ENCODE assay signal across 12 cellular contexts in genomic region chr2:46134531-46135229, GRCh38.
A peak's percentile ranks its signal among the peaks of the same experiment; 100 is the strongest.
DNase-seq lines count a peak whose midpoint lies in the region; FAIRE-seq and TF ChIP-seq lines count a peak whose summit lies in the region.
"Had no signal": no experiment of that assay in that cellular context is flagged by ENCODE, and none has a peak within 500 bp of the region (broad histone marks: within the 10 kb centered on the region; RNA-seq: fewer than 3 reads in every experiment).

No MANE protein-coding gene starts in this region.

- H3K27ac ChIP-seq in keratinocyte (ENCODE audit: control insufficient read depth, insufficient read depth, low read length) (peak overlapping the region; percentile 65), testis (peak overlapping the region; percentile 37 to 70)
- no peak overlapping the region for H3K27ac ChIP-seq in effector memory CD4-positive, alpha-beta T cell (ENCODE audit: insufficient read depth, low read length, poor library complexity, severe bottlenecking)

- DNase-seq in NCI-H1694 (lab: John Stamatoyannopoulos, UW) = peak; percentile 77
- peak; percentile 69 for DNase-seq in MCF 10A (ENCODE audit: unreplicated experiment)
- DNase-seq in keratinocyte (ENCODE audit: low read depth, low spot score) = peak; percentile 36
- DNase-seq in testis = peak; percentile 69
- DNase-seq in effector memory CD4-positive, alpha-beta T cell = no peak
- no peak for DNase-seq in middle frontal gyrus (ENCODE audit: extremely low spot score, low spot score)
- DNase-seq in NCI-H226 = no peak
- no peak for DNase-seq in T-helper 1 cell
- DNase-seq: activated T-cell treated with anti-CD3 and anti-CD28 coated beads for 4 hours; NCI-H510A; stimulated activated CD4-positive, alpha-beta T cell treated with anti-CD3 and anti-CD28 coated beads, Interleukin-15, amount 100 ng/mL, for 24 hours had no signal

- no peaks in the 10 kb centered on the region for H3K9me3 ChIP-seq in keratinocyte (ENCODE audit: control insufficient read depth, low read depth, low read length)
- H3K9me3 ChIP-seq in testis = no peaks in the 10 kb centered on the region
- H3K9me3 ChIP-seq in effector memory CD4-positive, alpha-beta T cell (ENCODE audit: control insufficient read depth, low read length) = no peaks in the 10 kb centered on the region

- dilution Hi-C loops in keratinocyte (cut with MboI; ENCODE audit: extremely low pct_ligation_motif_present, low sequenced_read_pairs) = no loop called here

- peak; percentile 89 for FAIRE-seq in keratinocyte (lab: Jason Lieb, UNC)

- POLR2A ChIA-PET in MCF 10A (lab: Yijun Ruan, JAX) = interaction anchor here (0.6 to 2.1 kb wide), 11 partner anchors 12 to 202 kb away, joined by 3 to 9 read pairs (median 4); no protein-coding TSS in a partner anchor

- TF ChIP-seq POLR2A in testis (IDR thresholded peaks at IDR 0.05) = no peak

- H3K9ac ChIP-seq in keratinocyte (ENCODE audit: control insufficient read depth, extremely low read depth, insufficient read depth, low read length) = peak overlapping the region; percentile 35

- H3K4me1 Mint-ChIP-seq in MCF 10A (ENCODE audit: insufficient read depth, unreplicated experiment) = peaks cover 25% of the 10 kb centered on the region

- H3K36me3 ChIP-seq in keratinocyte (ENCODE audit: control insufficient read depth in 2 of 2, extremely low read depth in 1 of 2, insufficient read depth in 2 of 2, low read length in 2 of 2) = no peaks in the 10 kb centered on the region
- H3K36me3 ChIP-seq in testis (ENCODE audit: low read depth, missing control alignments) = no peaks in the 10 kb centered on the region
- H3K36me3 ChIP-seq in effector memory CD4-positive, alpha-beta T cell (ENCODE audit: control insufficient read depth, insufficient read depth, low read length) = no peaks in the 10 kb centered on the region

- TF ChIP-seq CTCF in MCF 10A (IDR thresholded peaks at IDR 0.05; ENCODE audit: unreplicated experiment) (no peak), keratinocyte (optimal IDR thresholded peaks at IDR 0.05 in 1 of 3, IDR thresholded peaks at IDR 0.05 in 1 of 3, conservative IDR thresholded peaks at IDR 0.05 in 1 of 3; ENCODE audit: extremely low read depth in 1 of 3, insufficient read depth in 2 of 3, low read length in 3 of 3) (no peak), testis (IDR thresholded peaks at IDR 0.05) (no peak)

- no TSS peak for BruUV-seq in MCF 10A (replicated peaks; lab: Mats Ljungman, UMichigan)

- no peaks in the 10 kb centered on the region for H4K20me1 ChIP-seq in keratinocyte (ENCODE audit: control insufficient read depth, extremely low read depth, insufficient read depth, low read length)

- no peaks in the 10 kb centered on the region for H3K27me3 ChIP-seq in keratinocyte (ENCODE audit: control insufficient read depth, extremely low read depth, insufficient read depth, low read length)
- H3K27me3 ChIP-seq in testis = no peaks in the 10 kb centered on the region
- no peaks in the 10 kb centered on the region for H3K27me3 ChIP-seq in effector memory CD4-positive, alpha-beta T cell (replicated peaks; ENCODE audit: control insufficient read depth, insufficient read depth, low read length, poor library complexity, severe bottlenecking)

- peak overlapping the region; percentile 75 for H3K27ac Mint-ChIP-seq in MCF 10A (ENCODE audit: low read depth, unreplicated experiment)
- H3K27ac Mint-ChIP-seq: stimulated activated naive CD8-positive, alpha-beta T cell treated with anti-CD3 and anti-CD28 coated beads, Interleukin-15, Interleukin-2, amounts not matched to agents 100 ng/mL and 50 ng/mL, for 24 hours had no signal

- H3K4me1 ChIP-seq in keratinocyte (ENCODE audit: control insufficient read depth, extremely low read depth, insufficient read depth, low read length) = peaks cover 18% of the 10 kb centered on the region
- peaks cover 29% of the 10 kb centered on the region for H3K4me1 ChIP-seq in testis
- H3K4me1 ChIP-seq in effector memory CD4-positive, alpha-beta T cell (ENCODE audit: control insufficient read depth, insufficient read depth, low read length, poor library complexity, severe bottlenecking) = no peaks in the 10 kb centered on the region

- no peaks in the 10 kb centered on the region for H3K9me3 Mint-ChIP-seq in MCF 10A (ENCODE audit: unreplicated experiment)
- H3K9me3 Mint-ChIP-seq: stimulated activated naive CD8-positive, alpha-beta T cell treated with anti-CD3 and anti-CD28 coated beads, Interleukin-15, Interleukin-2, amounts not matched to agents 100 ng/mL and 50 ng/mL, for 24 hours had no signal

- H3K4me3 ChIP-seq in keratinocyte (ENCODE audit: control insufficient read depth in 2 of 3, extremely low read depth in 1 of 3, insufficient read depth in 2 of 3, low read depth in 1 of 3, low read length in 3 of 3) (peak overlapping the region in 2 of 3 experiments; percentile 11 to 21), testis (no peak overlapping the region)
- no peak overlapping the region for H3K4me3 ChIP-seq in effector memory CD4-positive, alpha-beta T cell (ENCODE audit: insufficient read depth, low read depth, low read length, poor library complexity, severe bottlenecking)

- H3K36me3 Mint-ChIP-seq in MCF 10A (ENCODE audit: insufficient read depth, unreplicated experiment) = no peaks in the 10 kb centered on the region

- CTCF ChIA-PET in MCF 10A (lab: Yijun Ruan, JAX) = interaction anchor here (0.9 to 1.9 kb wide), 3 partner anchors 15 to 72 kb away, joined by 3 to 8 read pairs (median 3); no protein-coding TSS in a partner anchor

- peak overlapping the region; percentile 80 for H3K4me2 ChIP-seq in keratinocyte (ENCODE audit: control insufficient read depth, extremely low read depth, insufficient read depth, low read depth, low read length)

- H3K27me3 Mint-ChIP-seq in MCF 10A (ENCODE audit: insufficient read depth, unreplicated experiment) = no peaks in the 10 kb centered on the region
- H3K27me3 Mint-ChIP-seq: stimulated activated naive CD8-positive, alpha-beta T cell treated with anti-CD3 and anti-CD28 coated beads, Interleukin-15, Interleukin-2, amounts not matched to agents 100 ng/mL and 50 ng/mL, for 24 hours had no signal

- intact Hi-C loops in MCF 10A (cut with micrococcal nuclease) (no loop called here), testis (cut with DNase I; ENCODE audit: low total_unique reads) (no loop called here)

- H3K9me1 ChIP-seq in keratinocyte (ENCODE audit: control insufficient read depth, extremely low read depth, insufficient read depth, low read length) = no peaks in the 10 kb centered on the region

- no peaks in the 10 kb centered on the region for H3K79me2 ChIP-seq in keratinocyte (ENCODE audit: control insufficient read depth, insufficient read depth, low read length)

- peak overlapping the region; percentile 87 for H2AFZ ChIP-seq in keratinocyte (ENCODE audit: control insufficient read depth, low read length)

- WGBS in testis, 2 donors = 39 to 51% methylated on average over 8 of the region's 8 CpGs

- peak overlapping the region; percentile 46 for H3K4me3 Mint-ChIP-seq in MCF 10A (ENCODE audit: unreplicated experiment)
- H3K4me3 Mint-ChIP-seq: stimulated activated naive CD8-positive, alpha-beta T cell treated with anti-CD3 and anti-CD28 coated beads, Interleukin-15, Interleukin-2, amounts not matched to agents 100 ng/mL and 50 ng/mL, for 24 hours had no signal

Comparison
In these comparisons a context has a peak if more than half of its experiments do, and no peak if none do; other contexts are left out.
1. DNase-seq: peak in NCI-H1694 (single experiment), MCF 10A (single experiment), keratinocyte (single experiment) and testis (single experiment); none in effector memory CD4-positive, alpha-beta T cell (0 of 3), middle frontal gyrus (single experiment), NCI-H226 (single experiment) and T-helper 1 cell (0 of 5).
2. H3K4me3 ChIP-seq: peak in keratinocyte (2 of 3); none in testis (0 of 2) and effector memory CD4-positive, alpha-beta T cell (single experiment).